In genomic region chr15:56982987-56983386, GRCh38 we compare ENCODE assay signal across 1 cellular context.
TF ChIP-seq lines count a peak whose summit lies in the region.

No MANE protein-coding gene starts in this region.

TF ChIP-seq in liver, 16 proteins besides CTCF, POLR2A, EP300 and RAD21 (continued from another document):
- no peak for TF ChIP-seq ZBTB33 (IDR thresholded peaks at IDR 0.05)
- TF ChIP-seq MAX (IDR thresholded peaks at IDR 0.05): no peak
- TF ChIP-seq HNF4G (IDR thresholded peaks at IDR 0.05): no peak
- TF ChIP-seq NR2F2 (IDR thresholded peaks at IDR 0.05): no peak
- peak in 1 of 2 donors; percentile 11 for TF ChIP-seq RXRA (IDR thresholded peaks at IDR 0.05)
- TF ChIP-seq YY1 (IDR thresholded peaks at IDR 0.05): no peak
- no peak for TF ChIP-seq FOXA1 (IDR thresholded peaks at IDR 0.05)
- no peak for TF ChIP-seq EGR1 (IDR thresholded peaks at IDR 0.05; ENCODE audit: low read depth in 2 of 2)
- TF ChIP-seq FOXA2 (IDR thresholded peaks at IDR 0.05): peak; percentile 10
- peak; percentile 24 to 48 for TF ChIP-seq HNF4A (conservative IDR thresholded peaks at IDR 0.05)
